In genomic region chr16:2172688-2173335, GRCh38 we compare ENCODE assay signal across 9 cellular contexts. TPM values are rescaled to one million over a fixed set of nuclear protein-coding genes. Genes with fewer than 3 reads are reported as not detected.
"Had no signal": no experiment of that assay in that cellular context is flagged by ENCODE, and none has a peak within 500 bp of the region (broad histone marks: within the 10 kb centered on the region; RNA-seq: fewer than 3 reads in every experiment).

No MANE protein-coding gene starts in this region.

- H3K9me3 Mint-ChIP-seq: HFFc6, IgD-negative memory B cell had no signal

- H3K4me1 Mint-ChIP-seq: IgD-negative memory B cell had no signal

- H3K4me3 ChIP-seq: GM23248 had no signal

- H3K27ac Mint-ChIP-seq: HFFc6 had no signal

- H3K4me3 Mint-ChIP-seq: HFFc6, IgD-negative memory B cell had no signal

- H3K9ac ChIP-seq: GM23248 had no signal

- H3K27ac ChIP-seq: GM23248, HL-60 had no signal

- ATAC-seq: HepG2 had no signal

- DNase-seq: GM23248, GOT3, H7, HCEC 1CT, HFFc6, KBM-7 had no signal

- H3K27me3 Mint-ChIP-seq: IgD-negative memory B cell had no signal

RNA-seq across cellular contexts. Expression of gene CASKIN1, which starts 23.6 kb away (rescaled TPM):
- total RNA-seq: GM23248 had no signal
- polyA plus RNA-seq: GM23248, IgD-negative memory B cell had no signal

RNA-seq across cellular contexts. Expression of gene RAB26, which starts 24.4 kb away (rescaled TPM):
- total RNA-seq: GM23248 had no signal
